In genomic region chr5:172640822-172641358, GRCh38 we compare ENCODE assay signal across 8 cellular contexts. TPM values are rescaled to one million over a fixed set of nuclear protein-coding genes. Genes with fewer than 3 reads are reported as not detected.
DNase-seq lines count a peak whose midpoint lies in the region; ATAC-seq and TF ChIP-seq lines count a peak whose summit lies in the region.

A gene with protein sequence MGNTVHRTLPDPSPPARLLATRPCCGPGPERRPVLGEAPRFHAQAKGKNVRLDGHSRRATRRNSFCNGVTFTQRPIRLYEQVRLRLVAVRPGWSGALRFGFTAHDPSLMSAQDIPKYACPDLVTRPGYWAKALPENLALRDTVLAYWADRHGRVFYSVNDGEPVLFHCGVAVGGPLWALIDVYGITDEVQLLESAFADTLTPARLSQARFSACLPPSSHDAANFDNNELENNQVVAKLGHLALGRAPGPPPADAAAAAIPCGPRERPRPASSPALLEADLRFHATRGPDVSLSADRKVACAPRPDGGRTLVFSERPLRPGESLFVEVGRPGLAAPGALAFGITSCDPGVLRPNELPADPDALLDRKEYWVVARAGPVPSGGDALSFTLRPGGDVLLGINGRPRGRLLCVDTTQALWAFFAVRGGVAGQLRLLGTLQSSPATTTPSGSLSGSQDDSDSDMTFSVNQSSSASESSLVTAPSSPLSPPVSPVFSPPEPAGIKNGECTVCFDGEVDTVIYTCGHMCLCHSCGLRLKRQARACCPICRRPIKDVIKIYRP (plus strand): TSS chr5:172641263. CDS start chr5:172641407, 144 bp downstream.

- H3K27ac Mint-ChIP-seq in activated CD8-positive, alpha-beta memory T cell treated with anti-CD3 and anti-CD28 coated beads, Interleukin-2, amount 10 ng/mL, durations not matched to agents 7 days and 5 days, result no peak within 1 kb of the TSS
- H3K27ac Mint-ChIP-seq in stimulated activated naive B cell treated with anti-CD40 and anti-IgM and Interleukin-4, amounts not matched to agents 10 μg/mL and 1 μg/mL and 100 μg/mL, for 72 hours, result no peak within 1 kb of the TSS

- H3K27me3 Mint-ChIP-seq in activated CD8-positive, alpha-beta memory T cell treated with anti-CD3 and anti-CD28 coated beads, Interleukin-2, amount 10 ng/mL, durations not matched to agents 7 days and 5 days, result peaks cover 54% of the 10 kb centered on the region
- H3K27me3 Mint-ChIP-seq in stimulated activated naive B cell treated with anti-CD40 and anti-IgM and Interleukin-4, amounts not matched to agents 10 μg/mL and 1 μg/mL and 100 μg/mL, for 72 hours, result peaks cover 45 to 54% of the 10 kb centered on the region in 2 donors

- H3K36me3 ChIP-seq in mesodermal cell (ENCODE audit: control insufficient read depth, insufficient read depth, low read length), result peaks cover 16% of the 10 kb centered on the region

- DNase-seq in Daoy (ENCODE audit: low read depth), result peak; percentile 88
- DNase-seq in NCI-H446 treated with DMSO at 0.1 percent for 48 hours (lab: John Stamatoyannopoulos, UW), result peak; percentile 56
- peak; percentile 69 for DNase-seq in activated CD8-positive, alpha-beta memory T cell treated with anti-CD3 and anti-CD28 coated beads, Interleukin-2, amount 10 ng/mL, durations not matched to agents 7 days and 5 days
- peak; percentile 62 to 74 for DNase-seq in erythroblast (lab: John Stamatoyannopoulos, UW)
- no peak for DNase-seq in stimulated activated naive B cell treated with anti-CD40 and anti-IgM and Interleukin-4, amounts not matched to agents 10 μg/mL and 1 μg/mL and 100 μg/mL, for 72 hours

- TF ChIP-seq POLR2A in erythroblast (IDR thresholded peaks at IDR 0.05; ENCODE audit: low read length), result peak; percentile 81

- peaks cover 17% of the 10 kb centered on the region for H3K4me1 ChIP-seq in mesodermal cell (ENCODE audit: control insufficient read depth, insufficient read depth, low read length, poor library complexity, severe bottlenecking)

- H3K9me3 Mint-ChIP-seq in activated CD8-positive, alpha-beta memory T cell treated with anti-CD3 and anti-CD28 coated beads, Interleukin-2, amount 10 ng/mL, durations not matched to agents 7 days and 5 days (ENCODE audit: low read depth), result no peaks in the 10 kb centered on the region
- no peaks in the 10 kb centered on the region for H3K9me3 Mint-ChIP-seq in stimulated activated naive B cell treated with anti-CD40 and anti-IgM and Interleukin-4, amounts not matched to agents 10 μg/mL and 1 μg/mL and 100 μg/mL, for 72 hours

- H3K27ac ChIP-seq in mesodermal cell (ENCODE audit: low read depth, low read length, severe bottlenecking), result no peak within 1 kb of the TSS

- WGBS in mesodermal cell (ENCODE audit: insufficient coverage in 2 of 2), 2 experiments, result 1% methylated on average over 44 to 47 of the region's 54 CpGs

- H3K4me3 Mint-ChIP-seq in activated CD8-positive, alpha-beta memory T cell treated with anti-CD3 and anti-CD28 coated beads, Interleukin-2, amount 10 ng/mL, durations not matched to agents 7 days and 5 days, result peak within 1 kb of the TSS; percentile 26
- H3K4me3 Mint-ChIP-seq in stimulated activated naive B cell treated with anti-CD40 and anti-IgM and Interleukin-4, amounts not matched to agents 10 μg/mL and 1 μg/mL and 100 μg/mL, for 72 hours, result peak within 1 kb of the TSS; percentile 65 to 71

- H3K9me3 ChIP-seq in mesodermal cell (ENCODE audit: control insufficient read depth, low read length), result no peaks in the 10 kb centered on the region

- CTCF ChIA-PET in activated CD8-positive, alpha-beta memory T cell treated with anti-CD3 and anti-CD28 coated beads, Interleukin-2, amount 10 ng/mL, durations not matched to agents 7 days and 5 days (lab: Charles Lee), result no interaction called here

- H3K4me1 Mint-ChIP-seq in activated CD8-positive, alpha-beta memory T cell treated with anti-CD3 and anti-CD28 coated beads, Interleukin-2, amount 10 ng/mL, durations not matched to agents 7 days and 5 days, result peaks cover 4% of the 10 kb centered on the region
- peaks cover 18 to 32% of the 10 kb centered on the region in 2 donors for H3K4me1 Mint-ChIP-seq in stimulated activated naive B cell treated with anti-CD40 and anti-IgM and Interleukin-4, amounts not matched to agents 10 μg/mL and 1 μg/mL and 100 μg/mL, for 72 hours

- peak; percentile 46 for ATAC-seq in HG02885 (IDR thresholded peaks at IDR 0.05; ENCODE audit: poor library complexity, unreplicated experiment)
- peak; percentile 92 for ATAC-seq in activated CD8-positive, alpha-beta memory T cell treated with anti-CD3 and anti-CD28 coated beads, Interleukin-2, amount 10 ng/mL, durations not matched to agents 7 days and 5 days
- ATAC-seq in stimulated activated naive B cell treated with anti-CD40 and anti-IgM and Interleukin-4, amounts not matched to agents 10 μg/mL and 1 μg/mL and 100 μg/mL, for 72 hours (replicated peaks), result peak; percentile 67 to 69
- ATAC-seq in HG03175 (IDR thresholded peaks at IDR 0.05; ENCODE audit: unreplicated experiment), result no peak

- H3K36me3 Mint-ChIP-seq in activated CD8-positive, alpha-beta memory T cell treated with anti-CD3 and anti-CD28 coated beads, Interleukin-2, amount 10 ng/mL, durations not matched to agents 7 days and 5 days, result no peaks in the 10 kb centered on the region
- H3K36me3 Mint-ChIP-seq in stimulated activated naive B cell treated with anti-CD40 and anti-IgM and Interleukin-4, amounts not matched to agents 10 μg/mL and 1 μg/mL and 100 μg/mL, for 72 hours, result no peaks in the 10 kb centered on the region

- H3K4me3 ChIP-seq in mesodermal cell (ENCODE audit: extremely low read depth, insufficient read depth, low read length, poor library complexity, severe bottlenecking), result peak within 1 kb of the TSS; percentile 83

RNA-seq across cellular contexts. Expression of the gene that starts here (rescaled TPM):
- total RNA-seq in Daoy (2014; rRNA removed; shearing (Covaris generic)), result 2.6 and 2.8 TPM in 2 replicates
- 1 to 10 TPM in 1 of 2 experiments, under 1 TPM in 1; 0.26 to 1.7 TPM for total RNA-seq in activated CD8-positive, alpha-beta memory T cell treated with anti-CD3 and anti-CD28 coated beads, Interleukin-2, amount 10 ng/mL, durations not matched to agents 7 days and 5 days
- 13.9 TPM for polyA plus RNA-seq in mesodermal cell (2013, experiment 1 of 2)
- polyA plus RNA-seq in mesodermal cell (2013, experiment 2 of 2), result 12.6 TPM
